Comparison of ENCODE assay signal across 8 cellular contexts in genomic region chr2:112726487-112727190, GRCh38. TPM values are rescaled to one million over a fixed set of nuclear protein-coding genes. Genes with fewer than 3 reads are reported as not detected.
DNase-seq lines count a peak whose midpoint lies in the region; ATAC-seq and TF ChIP-seq lines count a peak whose summit lies in the region.

No MANE protein-coding gene starts in this region.

- H2AFZ ChIP-seq in OCI-LY7 (ENCODE audit: low read length) = peak overlapping the region; percentile 66; the same call in 1 of the 2 replicates

- no TSS peak for BruUV-seq in OCI-LY7 (replicated peaks; lab: Mats Ljungman, UMichigan)

- peaks cover 5% of the 10 kb centered on the region for H3K4me1 ChIP-seq in OCI-LY7 (ENCODE audit: insufficient read depth, low read length, poor library complexity, severe bottlenecking)

- no peaks in the 10 kb centered on the region for H3K79me2 ChIP-seq in OCI-LY7 (ENCODE audit: insufficient read depth, low read depth, low read length)

- no peaks in the 10 kb centered on the region for H3K9me3 Mint-ChIP-seq in naive B cell

- H3K27me3 Mint-ChIP-seq in naive B cell = peaks cover 0 to 6% (median 0%) of the 10 kb centered on the region in 3 donors

- CTCF ChIA-PET in OCI-LY7 (lab: Charles Lee; ENCODE audit: unreplicated experiment) = interaction anchor here (0.6 to 1.5 kb wide), 4 partner anchors 82 to 106 kb away, joined by 3 to 4 read pairs (median 3); no protein-coding TSS in a partner anchor

- no peak overlapping the region for H3K4me2 ChIP-seq in OCI-LY7 (ENCODE audit: low read length)

- H3K4me1 Mint-ChIP-seq in naive B cell = peaks cover 7 to 11% (median 9%) of the 10 kb centered on the region in 3 donors

- H3K9me2 ChIP-seq in OCI-LY7 (ENCODE audit: insufficient read depth, low read length) = no peaks in the 10 kb centered on the region

- ATAC-seq in GM21717 (IDR thresholded peaks at IDR 0.05; ENCODE audit: unreplicated experiment) (peak; percentile 78), naive B cell (ENCODE audit: low read depth in 2 of 2) (peak; percentile 96 to 97)

- H3K4me3 ChIP-seq in Jurkat, Clone E6-1 (ENCODE audit: low read length) = no peak overlapping the region
- no peak overlapping the region for H3K4me3 ChIP-seq in OCI-LY7 (ENCODE audit: low read depth, low read length, poor library complexity, severe bottlenecking)

- POLR2A ChIA-PET in OCI-LY7 (lab: Charles Lee) = interaction anchor here (0.6 to 1.1 kb wide), 2 partner anchors 21 to 694 kb away, joined by 3 to 4 read pairs; no protein-coding TSS in a partner anchor

- H3K27ac Mint-ChIP-seq in naive B cell = peak overlapping the region in 2 of 6 donors; percentile 10 to 58

- H3K36me3 ChIP-seq in OCI-LY7 (ENCODE audit: insufficient read depth, low read length) = no peaks in the 10 kb centered on the region

- no peaks in the 10 kb centered on the region for H3K36me3 Mint-ChIP-seq in naive B cell

- peak; percentile 94 for TF ChIP-seq CTCF in OCI-LY7 (conservative IDR thresholded peaks at IDR 0.05; ENCODE audit: low read length)

- H3K9me3 ChIP-seq in OCI-LY7 (ENCODE audit: low read length) = no peaks in the 10 kb centered on the region

- no peak overlapping the region for H3K4me3 Mint-ChIP-seq in naive B cell

- intact Hi-C loops in OCI-LY7 (cut with micrococcal nuclease; ENCODE audit: unreplicated experiment) = loop anchor here (1.0 to 5.0 kb wide), 4 partner anchors 34 to 244 kb away; partner anchors contain the start of gene TTL

- no peak overlapping the region for H3K27ac ChIP-seq in OCI-LY7 (ENCODE audit: low read depth, low read length, poor library complexity, severe bottlenecking)

- no peaks in the 10 kb centered on the region for H4K20me1 ChIP-seq in OCI-LY7 (ENCODE audit: insufficient read depth, low read length)

- TF ChIP-seq POLR2A in erythroblast (IDR thresholded peaks at IDR 0.05; ENCODE audit: low read length) = no peak

- DNase-seq in DMS53 treated with DMSO at 0.1 percent for 48 hours (lab: John Stamatoyannopoulos, UW; ENCODE audit: unreplicated experiment) (peak; percentile 96), OCI-LY7 (ENCODE audit: low spot score) (peak; percentile 87), erythroblast (lab: John Stamatoyannopoulos, UW) (peak; percentile 91 to 95), naive B cell (peak; percentile 87)
- peak; percentile 83 for DNase-seq in Jurkat, Clone E6-1 (ENCODE audit: low read depth, low spot score)
- peak; percentile 95 for DNase-seq in activated CD8-positive, alpha-beta memory T cell treated with anti-CD3 and anti-CD28 coated beads, Interleukin-2, amount 50 U/mL, for 48 hours
- DNase-seq in stimulated activated CD8-positive, alpha-beta memory T cell treated with anti-CD3 and anti-CD28 coated beads, Interleukin-7, amount 100 ng/mL, for 48 hours (ENCODE audit: extremely low read depth in 1 of 2, low read depth in 1 of 2) = peak; percentile 67 to 73

RNA-seq across cellular contexts. Expression of gene NT5DC4, which starts 5.8 kb away (rescaled TPM):
- polyA plus RNA-seq in Jurkat, Clone E6-1 (2012; ENCODE audit: insufficient read depth, insufficient read length) = not detected
- not detected in 2 replicates for total RNA-seq in OCI-LY7 (2014; rRNA removed; shearing (Covaris generic))
- not detected in 2 replicates for total RNA-seq in OCI-LY7 (2022)
- not detected for polyA plus RNA-seq in naive B cell (ENCODE audit: low read depth in 6 of 6)

RNA-seq across cellular contexts. Expression of gene CKAP2L, which starts 37.8 kb away (rescaled TPM):
- 37.0 TPM for polyA plus RNA-seq in Jurkat, Clone E6-1 (2012; ENCODE audit: insufficient read depth, insufficient read length)
- total RNA-seq in OCI-LY7 (2014; rRNA removed; shearing (Covaris generic)) = 28.8 and 31.8 TPM in 2 replicates
- 61.8 and 77.3 TPM in 2 replicates for total RNA-seq in OCI-LY7 (2022)
- under 1 TPM in 1 of 6 donors, not detected in 5; 0.16 TPM for polyA plus RNA-seq in naive B cell (ENCODE audit: low read depth in 6 of 6)

RNA-seq across cellular contexts. Expression of gene IL1A, which starts 57.7 kb away (rescaled TPM):
- polyA plus RNA-seq in Jurkat, Clone E6-1 (2012; ENCODE audit: insufficient read depth, insufficient read length) = not detected
- total RNA-seq in OCI-LY7 (2014; rRNA removed; shearing (Covaris generic)) = not detected in 2 replicates
- total RNA-seq in OCI-LY7 (2022) = not detected in 2 replicates
- polyA plus RNA-seq in naive B cell (ENCODE audit: low read depth in 6 of 6) = not detected
